In genomic region chr12:26869908-26870459, GRCh38 we compare ENCODE assay signal across 17 cellular contexts. TPM values are rescaled to one million over a fixed set of nuclear protein-coding genes. Genes with fewer than 3 reads are reported as not detected.
DNase-seq lines count a peak whose midpoint lies in the region; ATAC-seq and TF ChIP-seq lines count a peak whose summit lies in the region.
"Had no signal": no experiment of that assay in that cellular context is flagged by ENCODE, and none has a peak within 500 bp of the region (broad histone marks: within the 10 kb centered on the region; RNA-seq: fewer than 3 reads in every experiment).

No MANE protein-coding gene starts in this region.

- no peak for TF ChIP-seq EP300 in SK-N-SH (IDR thresholded peaks at IDR 0.05; ENCODE audit: borderline replicate concordance in 1 of 2, low read depth in 1 of 2, low read length in 1 of 2)

- H3K4me2 ChIP-seq in SK-N-SH: no peak overlapping the region
- peak overlapping the region; percentile 74 for H3K4me2 ChIP-seq in parathyroid adenoma (ENCODE audit: low read length)

- no peak overlapping the region for H2AFZ ChIP-seq in SK-N-SH (ENCODE audit: low read depth)
- H2AFZ ChIP-seq in parathyroid adenoma: peak overlapping the region; percentile 82

- H3F3A ChIP-seq in SK-N-SH (replicated peaks; ENCODE audit: insufficient read depth): no peaks in the 10 kb centered on the region

- H3K27ac ChIP-seq in SK-N-SH (ENCODE audit: low read depth in 2 of 2, low read length in 1 of 2) (peak overlapping the region in 1 of 2 experiments; percentile 84; a peak in 2 of 4 replicates), esophagus (ENCODE audit: low read depth in 2 of 2, low read length in 1 of 2) (peak overlapping the region; percentile 33 to 69), parathyroid adenoma (peak overlapping the region; percentile 92)
- H3K27ac ChIP-seq: ascending aorta, dorsolateral prefrontal cortex, SK-N-MC, WERI-Rb-1 had no signal

- CTCF ChIA-PET in SK-N-SH (lab: Yijun Ruan, JAX): interaction anchor here (0.7 to 4.0 kb wide), 9 partner anchors 10 to 436 kb away, joined by 3 to 38 read pairs (median 6); partner anchors contain the start of genes ITPR2 and TM7SF3

- peak; percentile 52 for ATAC-seq in SK-N-SH treated with all-trans-retinoic acid at 6 μM for 48 hours
- ATAC-seq in GM19324 (IDR thresholded peaks at IDR 0.05; ENCODE audit: low FRiP score, unreplicated experiment): no peak
- ATAC-seq in HG02763 (IDR thresholded peaks at IDR 0.05; ENCODE audit: unreplicated experiment): no peak

- H3K4me1 ChIP-seq in SK-N-SH (ENCODE audit: control insufficient read depth in 1 of 2, insufficient read depth in 2 of 2, low read depth in 1 of 2, low read length in 1 of 2): peaks cover 0 to 23% of the 10 kb centered on the region in 2 experiments; a peak in 2 of 4 replicates
- peaks cover 0 to 5% of the 10 kb centered on the region in 2 donors for H3K4me1 ChIP-seq in esophagus (ENCODE audit: control insufficient read depth in 2 of 2, insufficient read depth in 2 of 2, low read length in 1 of 2)
- H3K4me1 ChIP-seq in parathyroid adenoma: peaks cover 56% of the 10 kb centered on the region
- H3K4me1 ChIP-seq: ascending aorta had no signal

- H3K9ac ChIP-seq in SK-N-SH (no peak overlapping the region), parathyroid adenoma (no peak overlapping the region)

- no peaks in the 10 kb centered on the region for H3K9me2 ChIP-seq in SK-N-SH

- WGBS in SK-N-SH (ENCODE audit: low lambda C conversion rate): 85% methylated on average over 4 of the region's 6 CpGs
- 63 to 73% methylated on average over 6 of the region's 6 CpGs for WGBS in esophagus, 2 donors

- H3K79me2 ChIP-seq in SK-N-SH (ENCODE audit: insufficient read depth) (no peaks in the 10 kb centered on the region), parathyroid adenoma (no peaks in the 10 kb centered on the region)

- no peak for TF ChIP-seq RAD21 in SK-N-SH (IDR thresholded peaks at IDR 0.05; ENCODE audit: low read length)

- no peak for TF ChIP-seq CTCF in SK-N-SH (IDR thresholded peaks at IDR 0.05)
- no peak for TF ChIP-seq CTCF in parathyroid adenoma (IDR thresholded peaks at IDR 0.05)

- no peaks in the 10 kb centered on the region for H3K27me3 ChIP-seq in SK-N-SH (ENCODE audit: insufficient read depth)
- H3K27me3 ChIP-seq in esophagus (ENCODE audit: control insufficient read depth in 1 of 2, insufficient read depth in 2 of 2, low read length in 2 of 2): no peaks in the 10 kb centered on the region
- no peaks in the 10 kb centered on the region for H3K27me3 ChIP-seq in parathyroid adenoma (ENCODE audit: control insufficient read depth, insufficient read depth, low read length)
- H3K27me3 ChIP-seq: ascending aorta, dorsolateral prefrontal cortex had no signal

- H3K9me3 ChIP-seq in SK-N-SH: no peaks in the 10 kb centered on the region
- no peaks in the 10 kb centered on the region for H3K9me3 ChIP-seq in esophagus (ENCODE audit: control insufficient read depth in 2 of 2, insufficient read depth in 1 of 2, low read depth in 1 of 2, low read length in 1 of 2)
- no peaks in the 10 kb centered on the region for H3K9me3 ChIP-seq in parathyroid adenoma (ENCODE audit: control insufficient read depth, low read length)
- H3K9me3 ChIP-seq: ascending aorta had no signal

- H3K4me3 ChIP-seq in SK-N-SH (ENCODE audit: low read depth in 2 of 2, low read length in 1 of 2): no peak overlapping the region
- no peak overlapping the region for H3K4me3 ChIP-seq in esophagus (ENCODE audit: low read depth in 1 of 2, low read length in 2 of 2)
- peak overlapping the region; percentile 30 for H3K4me3 ChIP-seq in parathyroid adenoma (ENCODE audit: low read depth, low read length)
- H3K4me3 ChIP-seq: ascending aorta, dorsolateral prefrontal cortex, SK-N-MC had no signal

- H4K20me1 ChIP-seq in SK-N-SH (ENCODE audit: insufficient read depth): no peaks in the 10 kb centered on the region

- H3K36me3 ChIP-seq in SK-N-SH (replicated peaks in 1 of 2; ENCODE audit: control insufficient read depth in 1 of 2, insufficient read depth in 2 of 2, low read length in 1 of 2) (no peaks in the 10 kb centered on the region), esophagus (ENCODE audit: control insufficient read depth in 2 of 2, insufficient read depth in 2 of 2, low read length in 1 of 2) (no peaks in the 10 kb centered on the region), parathyroid adenoma (ENCODE audit: control insufficient read depth, insufficient read depth, low read length) (no peaks in the 10 kb centered on the region)
- H3K36me3 ChIP-seq: ascending aorta, WERI-Rb-1 had no signal

- POLR2A ChIA-PET in SK-N-SH (lab: Yijun Ruan, JAX): interaction anchor here (0.6 to 1.4 kb wide), 3 partner anchors 16 to 203 kb away, joined by 3 to 4 read pairs (median 3); partner anchors contain the start of gene ITPR2

- no peak for DNase-seq in SK-N-SH
- peak; percentile 27 for DNase-seq in NCI-H510A treated with DMSO at 0.1 percent for 48 hours (lab: John Stamatoyannopoulos, UW)
- no peak for DNase-seq in nucleus accumbens (lab: John Stamatoyannopoulos, UW)
- DNase-seq: ACHN; activated CD8-positive, alpha-beta memory T cell treated with anti-CD3 and anti-CD28 coated beads for 24 hours; activated effector memory CD4-positive, alpha-beta T cell treated with anti-CD3 and anti-CD28 coated beads, Interleukin-2, amount 50 U/mL, for 16 hours; dorsolateral prefrontal cortex; NCI-H1930; occipital lobe; WERI-Rb-1 had no signal

TF ChIP-seq in SK-N-SH treated with all-trans-retinoic acid at 6 μM for 48 hours, 23 proteins besides CTCF, POLR2A, EP300 and RAD21:
- TF ChIP-seq ZFP3 (CRISPR knock-in tag; IDR thresholded peaks at IDR 0.05): no peak
- TF ChIP-seq ZNF565 (CRISPR knock-in tag; conservative IDR thresholded peaks at IDR 0.05; ENCODE audit: low read depth): no peak
- TF ChIP-seq ISL1 (CRISPR knock-in tag; IDR thresholded peaks at IDR 0.05): no peak
- no peak for TF ChIP-seq TSHZ2 (CRISPR knock-in tag; IDR thresholded peaks at IDR 0.05)
- no peak for TF ChIP-seq BACH2 (CRISPR knock-in tag; IDR thresholded peaks at IDR 0.05; ENCODE audit: borderline replicate concordance)
- no peak for TF ChIP-seq ESRRG (CRISPR knock-in tag; IDR thresholded peaks at IDR 0.05)

TF ChIP-seq in SK-N-SH, 30 proteins besides CTCF, POLR2A, EP300 and RAD21:
- TF ChIP-seq GABPA (IDR thresholded peaks at IDR 0.05; ENCODE audit: low read depth) (no peak), TCF12 (IDR thresholded peaks at IDR 0.05) (no peak), RXRA (IDR thresholded peaks at IDR 0.05; ENCODE audit: borderline replicate concordance, low read depth) (no peak), EZH2phosphoT487 (IDR thresholded peaks at IDR 0.05; ENCODE audit: borderline replicate concordance, low read depth) (no peak), USF1 (IDR thresholded peaks at IDR 0.05; ENCODE audit: borderline replicate concordance, low read depth) (no peak), RFX5 (IDR thresholded peaks at IDR 0.05; ENCODE audit: low read length) (no peak)

RNA-seq across cellular contexts. Expression of gene ITPR2, which starts 37.0 kb away (rescaled TPM):
- polyA plus RNA-seq in SK-N-SH (2012; rRNA removed): 2.3 and 3.0 TPM in 2 replicates
- polyA plus RNA-seq in SK-N-SH (2012; cell fraction: cytosol; rRNA removed): 2.8 and 3.8 TPM in 2 replicates
- polyA plus RNA-seq in SK-N-SH (2012; cell fraction: nucleus; rRNA removed): 1.4 and 2.9 TPM in 2 replicates
- polyA plus RNA-seq in esophagus: 1 to 10 TPM; 4.8 to 5.7 TPM
